In genomic region chr6:8780653-8781052, GRCh38 we compare ENCODE assay signal across 20 cellular contexts.
DNase-seq lines count a peak whose midpoint lies in the region; TF ChIP-seq lines count a peak whose summit lies in the region.
"Had no signal": no experiment of that assay in that cellular context is flagged by ENCODE, and none has a peak within 500 bp of the region (broad histone marks: within the 10 kb centered on the region; RNA-seq: fewer than 3 reads in every experiment).

No MANE protein-coding gene starts in this region.

- DNase-seq in NOMO-1 treated with DMSO at 0.1 percent for 48 hours (lab: John Stamatoyannopoulos, UW; ENCODE audit: unreplicated experiment) (peak; percentile 44), NOMO-1 treated with dmso at 0.1 percent for 144 hours (lab: John Stamatoyannopoulos, UW; ENCODE audit: unreplicated experiment) (no peak), NAMALWA (ENCODE audit: low spot score) (peak; percentile 65), OCI-LY7 (ENCODE audit: low spot score) (no peak), neural progenitor cell (ENCODE audit: low spot score) (no peak), HEK293T (ENCODE audit: extremely low spot score) (no peak), HPDE6-E6E7 (ENCODE audit: extremely low spot score) (no peak), NCI-H187 (lab: John Stamatoyannopoulos, UW) (no peak)
- DNase-seq: Calu3; CD8-positive, alpha-beta T cell; DMS79 treated with DMSO at 0.1 percent for 48 hours; EL; GM23248; HFFc6; IMR-90 had no signal

- H3K9me2 ChIP-seq in OCI-LY7 (ENCODE audit: insufficient read depth, low read length) = no peaks in the 10 kb centered on the region

- no peaks in the 10 kb centered on the region for H3K36me3 Mint-ChIP-seq in neural progenitor cell
- H3K36me3 Mint-ChIP-seq: CD8-positive, alpha-beta T cell had no signal

- H3K4me2 ChIP-seq in OCI-LY7 (ENCODE audit: low read length) = peak overlapping the region; percentile 36; the same call in 1 of the 2 replicates
- H3K4me2 ChIP-seq in neural progenitor cell = no peak overlapping the region
- H3K4me2 ChIP-seq: BLaER1 treated with 17β-estradiol and CSF1 and Interleukin-3, amounts not matched to agents 10 nM and 100 nM had no signal

- no peaks in the 10 kb centered on the region for H3K27me3 ChIP-seq in neural progenitor cell
- H3K27me3 ChIP-seq: BLaER1 treated with 17β-estradiol and CSF1 and Interleukin-3, amounts not matched to agents 10 nM and 100 nM had no signal

- H3K79me2 ChIP-seq in OCI-LY7 (ENCODE audit: insufficient read depth, low read depth, low read length) (no peaks in the 10 kb centered on the region), neural progenitor cell (ENCODE audit: low read depth) (no peaks in the 10 kb centered on the region)

- POLR2A ChIA-PET in OCI-LY7 (lab: Charles Lee) = no interaction called here
- POLR2A ChIA-PET in HEK293T (lab: Yijun Ruan, JAX) = no interaction called here

- H3K4me3 Mint-ChIP-seq in neural progenitor cell = no peak overlapping the region
- H3K4me3 Mint-ChIP-seq: B cell; CD8-positive, alpha-beta T cell; HFFc6 had no signal

- CTCF ChIA-PET in OCI-LY7 (lab: Charles Lee; ENCODE audit: unreplicated experiment) = no interaction called here
- CTCF ChIA-PET in HEK293T (lab: Yijun Ruan, JAX) = interaction anchor here (0.6 kb wide), 1 partner anchor 11 kb away, joined by 7 read pairs; no protein-coding TSS in a partner anchor

- no peak overlapping the region for H3K4me3 ChIP-seq in OCI-LY7 (ENCODE audit: low read depth, low read length, poor library complexity, severe bottlenecking)
- H3K4me3 ChIP-seq in neural progenitor cell = no peak overlapping the region
- H3K4me3 ChIP-seq: BLaER1 treated with 17β-estradiol and CSF1 and Interleukin-3, amounts not matched to agents 10 nM and 100 nM; GM23248; HAP-1; K562 had no signal

- BruUV-seq in OCI-LY7 (replicated peaks; lab: Mats Ljungman, UMichigan) = no TSS peak

- H3K27ac ChIP-seq in OCI-LY7 (ENCODE audit: low read depth, low read length, poor library complexity, severe bottlenecking) (no peak overlapping the region), neural progenitor cell (no peak overlapping the region)
- H3K27ac ChIP-seq: BLaER1 treated with 17β-estradiol and CSF1 and Interleukin-3, amounts not matched to agents 10 nM and 100 nM; GM23248; HL-60 had no signal

- H2AFZ ChIP-seq in OCI-LY7 (ENCODE audit: low read length) = no peak overlapping the region
- peak overlapping the region; percentile 40 for H2AFZ ChIP-seq in neural progenitor cell (replicated peaks)
- H2AFZ ChIP-seq: GM23248 had no signal

- H3K27me3 Mint-ChIP-seq in neural progenitor cell (ENCODE audit: insufficient read depth, low read depth) = no peaks in the 10 kb centered on the region
- H3K27me3 Mint-ChIP-seq: B cell had no signal

- H3K9me3 ChIP-seq in OCI-LY7 (ENCODE audit: low read length) = no peaks in the 10 kb centered on the region
- no peaks in the 10 kb centered on the region for H3K9me3 ChIP-seq in neural progenitor cell (ENCODE audit: low read depth)
- H3K9me3 ChIP-seq: HAP-1 had no signal

- H3K4me1 ChIP-seq in OCI-LY7 (ENCODE audit: insufficient read depth, low read length, poor library complexity, severe bottlenecking) (peaks cover 8% of the 10 kb centered on the region), neural progenitor cell (no peaks in the 10 kb centered on the region)
- H3K4me1 ChIP-seq: BLaER1 treated with 17β-estradiol and CSF1 and Interleukin-3, amounts not matched to agents 10 nM and 100 nM; HAP-1 had no signal

- no peaks in the 10 kb centered on the region for H3K36me3 ChIP-seq in OCI-LY7 (ENCODE audit: insufficient read depth, low read length)
- no peaks in the 10 kb centered on the region for H3K36me3 ChIP-seq in neural progenitor cell
- H3K36me3 ChIP-seq: BLaER1 treated with 17β-estradiol and CSF1 and Interleukin-3, amounts not matched to agents 10 nM and 100 nM; HAP-1 had no signal

- no peak overlapping the region for H3K27ac Mint-ChIP-seq in neural progenitor cell
- H3K27ac Mint-ChIP-seq: B cell; CD8-positive, alpha-beta T cell; HFFc6 had no signal

- H3F3A ChIP-seq in neural progenitor cell (ENCODE audit: low read depth) = no peaks in the 10 kb centered on the region

- intact Hi-C loops in OCI-LY7 (cut with micrococcal nuclease; ENCODE audit: unreplicated experiment) = no loop called here

- H3K4me1 Mint-ChIP-seq in neural progenitor cell = no peaks in the 10 kb centered on the region

- no peak for TF ChIP-seq CTCF in OCI-LY7 (conservative IDR thresholded peaks at IDR 0.05; ENCODE audit: low read length)
- TF ChIP-seq CTCF in neural progenitor cell (IDR thresholded peaks at IDR 0.05) = no peak

- no peak overlapping the region for H3K9ac ChIP-seq in neural progenitor cell
- H3K9ac ChIP-seq: BLaER1 treated with 17β-estradiol and CSF1 and Interleukin-3, amounts not matched to agents 10 nM and 100 nM; GM23248 had no signal

- no peaks in the 10 kb centered on the region for H3K9me3 Mint-ChIP-seq in neural progenitor cell

- H4K20me1 ChIP-seq in OCI-LY7 (ENCODE audit: insufficient read depth, low read length) = no peaks in the 10 kb centered on the region
- no peaks in the 10 kb centered on the region for H4K20me1 ChIP-seq in neural progenitor cell (ENCODE audit: low read depth)
- H4K20me1 ChIP-seq: BLaER1 treated with 17β-estradiol and CSF1 and Interleukin-3, amounts not matched to agents 10 nM and 100 nM had no signal

TF ChIP-seq in HEK293T, 16 proteins besides CTCF, POLR2A, EP300 and RAD21:
- TF ChIP-seq NFRKB (IDR thresholded peaks at IDR 0.05) (no peak), L3MBTL2 (conservative IDR thresholded peaks at IDR 0.05) (no peak), LEF1 (IDR thresholded peaks at IDR 0.05; ENCODE audit: borderline replicate concordance) (no peak), ELF4 (IDR thresholded peaks at IDR 0.05) (no peak), FOXK2 (IDR thresholded peaks at IDR 0.05) (no peak), TARDBP (IDR thresholded peaks at IDR 0.05) (no peak), SP1 (IDR thresholded peaks at IDR 0.05) (no peak), FOXM1 (IDR thresholded peaks at IDR 0.05; ENCODE audit: borderline replicate concordance) (no peak)
- TF ChIP-seq, protein P1, sequence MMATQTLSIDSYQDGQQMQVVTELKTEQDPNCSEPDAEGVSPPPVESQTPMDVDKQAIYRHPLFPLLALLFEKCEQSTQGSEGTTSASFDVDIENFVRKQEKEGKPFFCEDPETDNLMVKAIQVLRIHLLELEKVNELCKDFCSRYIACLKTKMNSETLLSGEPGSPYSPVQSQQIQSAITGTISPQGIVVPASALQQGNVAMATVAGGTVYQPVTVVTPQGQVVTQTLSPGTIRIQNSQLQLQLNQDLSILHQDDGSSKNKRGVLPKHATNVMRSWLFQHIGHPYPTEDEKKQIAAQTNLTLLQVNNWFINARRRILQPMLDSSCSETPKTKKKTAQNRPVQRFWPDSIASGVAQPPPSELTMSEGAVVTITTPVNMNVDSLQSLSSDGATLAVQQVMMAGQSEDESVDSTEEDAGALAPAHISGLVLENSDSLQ (IDR thresholded peaks at IDR 0.05) = no peak
TF ChIP-seq in HEK293T: peak in this region for 0.

Comparison
In these comparisons a context has a peak if more than half of its experiments do, and no peak if none do; other contexts are left out.
1. DNase-seq: peak in NOMO-1 treated with DMSO at 0.1 percent for 48 hours (single experiment) and NAMALWA (single experiment); none in NOMO-1 treated with dmso at 0.1 percent for 144 hours (single experiment), OCI-LY7 (single experiment), neural progenitor cell (single experiment), HEK293T (single experiment), HPDE6-E6E7 (single experiment) and NCI-H187 (0 of 2).